In the genomic region with DNA sequence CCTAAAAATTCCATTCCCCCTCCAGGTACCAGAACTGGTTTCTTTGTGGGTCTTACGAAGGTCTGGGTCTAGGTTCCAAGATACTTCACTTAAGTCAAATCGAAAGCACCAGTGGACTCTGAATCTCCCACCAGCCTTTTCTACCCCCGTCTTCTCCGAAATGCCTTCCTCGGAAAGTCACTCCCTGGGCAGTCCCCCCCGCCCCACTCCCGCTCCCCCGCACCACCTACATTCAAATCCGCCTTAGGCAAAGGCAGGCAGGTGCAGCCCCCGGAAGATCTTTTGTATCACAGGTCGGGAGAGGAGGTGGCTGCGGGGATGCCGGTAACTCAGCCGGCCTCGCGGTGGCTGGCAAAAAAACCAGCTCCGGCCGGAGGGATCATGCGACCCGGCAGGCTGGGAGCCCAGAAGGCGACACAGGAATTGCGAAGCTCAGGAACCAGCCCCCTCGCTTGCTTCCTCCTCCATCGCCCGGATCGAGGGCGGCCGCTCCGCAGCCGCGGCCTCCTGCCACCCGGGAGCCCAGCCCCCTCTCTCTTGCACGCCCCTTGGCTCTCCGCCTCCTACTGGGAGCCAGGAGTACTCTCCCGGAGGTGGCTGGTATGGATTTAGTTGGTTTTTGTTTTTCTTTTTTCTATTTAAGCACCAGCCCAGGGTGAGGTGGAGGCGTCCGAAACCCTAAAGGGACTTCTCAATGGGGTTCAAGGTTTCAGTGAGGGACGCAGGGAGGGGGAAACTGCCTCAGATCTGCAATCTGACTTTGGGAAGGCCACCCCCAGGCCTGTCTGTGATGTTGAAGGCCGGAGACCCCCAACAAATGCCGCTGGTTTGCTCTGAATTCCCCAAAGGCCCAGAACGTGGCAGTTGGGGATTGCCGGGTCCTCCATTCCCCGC, we compare ENCODE assay signal across 8 cellular contexts. TPM values are rescaled to one million over a fixed set of nuclear protein-coding genes. Genes with fewer than 3 reads are reported as not detected.
A peak's percentile ranks its signal among the peaks of the same experiment; 100 is the strongest.
DNase-seq lines count a peak whose midpoint lies in the region; ATAC-seq and TF ChIP-seq lines count a peak whose summit lies in the region.

TSS of gene BCL2L1 (minus strand) at position 481 of the 894 bp plus-strand sequence. CDS start 650 bp downstream, outside the sequence.

- H4K8ac ChIP-seq in IMR-90 (ENCODE audit: low read depth in 2 of 2, low read length in 2 of 2), result peak within 1 kb of the TSS; percentile 82 to 96

- CTCF ChIA-PET in IMR-90 (lab: Yijun Ruan, JAX), result interaction anchor here (0.8 to 5.1 kb wide), 7 partner anchors 9 to 110 kb away, joined by 3 to 59 read pairs (median 7); no protein-coding TSS in a partner anchor
- CTCF ChIA-PET in Panc1 (lab: Charles Lee), result interaction anchor here (0.6 to 6.6 kb wide), 18 partner anchors 14 to 165 kb away, joined by 3 to 195 read pairs (median 5); partner anchors contain the start of genes ID1 and TPX2

- peak within 1 kb of the TSS; percentile 100 for H4K91ac ChIP-seq in IMR-90 (ENCODE audit: insufficient read depth, low read depth, low read length)

- peak within 1 kb of the TSS; percentile 99 for H2AK5ac ChIP-seq in IMR-90 (ENCODE audit: low read depth, low read length)

- H4K20me1 ChIP-seq in IMR-90 (ENCODE audit: insufficient read depth, low read length), result no peaks in the 10 kb centered on the region; the same call in 1 of the 2 replicates

- peak within 1 kb of the TSS; percentile 99 for H3K56ac ChIP-seq in IMR-90 (ENCODE audit: extremely low read depth, insufficient read depth, low read length)

- peak within 1 kb of the TSS; percentile 87 for H2BK5ac ChIP-seq in IMR-90 (ENCODE audit: low read depth, low read length, poor library complexity, severe bottlenecking)

- POLR2A ChIA-PET in IMR-90 (lab: Charles Lee; ENCODE audit: unreplicated experiment) (interaction anchor here (0.6 to 1.2 kb wide), 6 partner anchors 9 to 63 kb away, joined by 3 to 22 read pairs (median 4); no protein-coding TSS in a partner anchor), Panc1 (lab: Charles Lee) (interaction anchor here (0.6 to 3.6 kb wide), 10 partner anchors 9 to 263 kb away, joined by 3 to 21 read pairs (median 6); partner anchors contain the start of genes ID1 and TPX2)

- DNase-seq in IMR-90 (peak; percentile 82), Panc1 (ENCODE audit: low read depth, low spot score) (no peak)
- peak; percentile 85 to 87 for DNase-seq in activated T-cell treated with anti-CD3 and anti-CD28 coated beads, Interleukin-2, amount 50 U/mL, for 48 hours
- peak; percentile 69 to 86 for DNase-seq in stimulated activated CD8-positive, alpha-beta memory T cell treated with anti-CD3 and anti-CD28 coated beads, Interleukin-7, amount 100 ng/mL, for 48 hours (ENCODE audit: extremely low read depth in 1 of 2, low read depth in 1 of 2)

- H3K4me1 ChIP-seq in IMR-90 (ENCODE audit: control insufficient read depth, insufficient read depth, low read length) (peaks cover 21% of the 10 kb centered on the region), Panc1 (ENCODE audit: control insufficient read depth, insufficient read depth, low read length) (peaks cover 38% of the 10 kb centered on the region), muscle layer of duodenum (ENCODE audit: control insufficient read depth in 1 of 2, insufficient read depth in 2 of 2, low read length in 2 of 2) (peaks cover 32 to 38% of the 10 kb centered on the region in 2 donors)

- WGBS in IMR-90 (ENCODE audit: extremely low coverage in 2 of 2, insufficient read length in 1 of 2), 2 experiments, result 5% methylated on average over 11 of the region's 43 CpGs; no CpG with 5 or more reads in 1 of the 2 experiments

- H3K4me3 ChIP-seq in IMR-90 (ENCODE audit: insufficient read depth, low read depth, low read length) (peak within 1 kb of the TSS; percentile 75), Panc1 (ENCODE audit: low read depth in 2 of 2, low read length in 2 of 2) (peak within 1 kb of the TSS; percentile 60 to 85), muscle layer of duodenum (ENCODE audit: low read depth in 1 of 2, low read length in 2 of 2) (peak within 1 kb of the TSS; percentile 74 to 87)

- H3K4ac ChIP-seq in IMR-90 (ENCODE audit: low read depth, low read length), result peak within 1 kb of the TSS; percentile 100

- peak within 1 kb of the TSS; percentile 83 for H3K9ac ChIP-seq in IMR-90 (ENCODE audit: low read depth, low read length)

- H4K5ac ChIP-seq in IMR-90 (ENCODE audit: low read depth, low read length), result peak within 1 kb of the TSS; percentile 72

- in situ Hi-C loops in IMR-90 (cut with MboI; ENCODE audit: low sequenced_read_pairs), result loop anchor here (5.0 kb wide), 2 partner anchors 60 to 160 kb away; no protein-coding TSS in a partner anchor
- in situ Hi-C loops in Panc1 (cut with HindIII; ENCODE audit: low pct_unique_long_range_greater_than_20kb, low sequenced_read_pairs), result no loop called here

- peak within 1 kb of the TSS; percentile 97; the same call in 1 of the 3 replicates for H2BK15ac ChIP-seq in IMR-90 (ENCODE audit: low read depth, low read length)

- intact Hi-C loops in IMR-90 (cut with micrococcal nuclease) (loop anchor here (1.0 to 2.0 kb wide), 4 partner anchors 52 to 162 kb away; no protein-coding TSS in a partner anchor), Panc1 (cut with micrococcal nuclease; ENCODE audit: unreplicated experiment) (loop anchor here (2.0 to 5.0 kb wide), 3 partner anchors 45 to 160 kb away; no protein-coding TSS in a partner anchor)

- BruUV-seq in IMR-90 (replicated peaks; lab: Mats Ljungman, UMichigan), result no TSS peak
- TSS peak; percentile 94 for BruUV-seq in Panc1 (replicated peaks; lab: Mats Ljungman, UMichigan)

- peak within 1 kb of the TSS; percentile 96 for H3K23ac ChIP-seq in IMR-90 (ENCODE audit: low read depth, low read length)

- dilution Hi-C loops in IMR-90 (cut with HindIII; ENCODE audit: low sequenced_read_pairs, unreplicated experiment), result no loop called here

- peak within 1 kb of the TSS; percentile 97 for H3K27ac ChIP-seq in 22Rv1
- H3K27ac ChIP-seq in IMR-90 (ENCODE audit: insufficient read depth, low read length), result peak within 1 kb of the TSS; percentile 85
- H3K27ac ChIP-seq in Panc1 (ENCODE audit: low read length), result peak within 1 kb of the TSS; percentile 99
- H3K27ac ChIP-seq in muscle layer of duodenum (ENCODE audit: low read length), result peak within 1 kb of the TSS; percentile 99

- H3K27me3 ChIP-seq in IMR-90 (ENCODE audit: control insufficient read depth, insufficient read depth, low read length) (no peaks in the 10 kb centered on the region), Panc1 (ENCODE audit: control insufficient read depth, insufficient read depth, low read length) (no peaks in the 10 kb centered on the region), muscle layer of duodenum (ENCODE audit: low read depth, low read length) (no peaks in the 10 kb centered on the region)

- peak within 1 kb of the TSS; percentile 59 for H3K18ac ChIP-seq in IMR-90 (ENCODE audit: low read depth, low read length)

- H2BK120ac ChIP-seq in IMR-90 (ENCODE audit: low read depth, low read length), result peak within 1 kb of the TSS; percentile 90

- H3K9me1 ChIP-seq in IMR-90 (ENCODE audit: insufficient read depth, low read length), result peaks cover 18% of the 10 kb centered on the region

- H2AK9ac ChIP-seq in IMR-90 (replicated peaks; ENCODE audit: low read depth, low read length, poor library complexity), result peak within 1 kb of the TSS; percentile 100

- peak within 1 kb of the TSS; percentile 95 for H2AFZ ChIP-seq in IMR-90 (replicated peaks; ENCODE audit: low read length, poor library complexity)

- peak; percentile 66; the same call in 1 of the 2 replicates for TF ChIP-seq POLR2A in IMR-90 (IDR thresholded peaks at IDR 0.05; ENCODE audit: low read depth, low read length)

- H3K36me3 ChIP-seq in IMR-90 (ENCODE audit: control insufficient read depth, insufficient read depth, low read length) (peaks cover 21% of the 10 kb centered on the region), Panc1 (ENCODE audit: control insufficient read depth, insufficient read depth, low read length) (peaks cover 3% of the 10 kb centered on the region), muscle layer of duodenum (ENCODE audit: control insufficient read depth in 1 of 2, insufficient read depth in 2 of 2, low read length in 2 of 2) (peaks cover 6 to 21% of the 10 kb centered on the region in 2 donors)

- H3K4me2 ChIP-seq in IMR-90 (ENCODE audit: low read depth, low read length), result peak within 1 kb of the TSS; percentile 69

- H3K79me1 ChIP-seq in IMR-90 (ENCODE audit: low read depth in 1 of 2, low read length in 2 of 2), result peaks cover 16 to 51% of the 10 kb centered on the region in 2 experiments

- H2BK20ac ChIP-seq in IMR-90 (ENCODE audit: low read depth, low read length), result peak within 1 kb of the TSS; percentile 83

- peak within 1 kb of the TSS; percentile 98 for H3K14ac ChIP-seq in IMR-90 (replicated peaks; ENCODE audit: low read depth, low read length)

- peak; percentile 28 for ATAC-seq in GM18498 (IDR thresholded peaks at IDR 0.05; ENCODE audit: unreplicated experiment)
- peak; percentile 67 for ATAC-seq in IMR-90 (ENCODE audit: low read depth)
- peak; percentile 75 for ATAC-seq in Panc1
- peak; percentile 57 for ATAC-seq in esophagus mucosa

- TF ChIP-seq CTCF in 22Rv1 (IDR thresholded peaks at IDR 0.05) (peak; percentile 69), IMR-90 (conservative IDR thresholded peaks at IDR 0.05; ENCODE audit: low read depth, low read length) (peak; percentile 82), Panc1 (IDR thresholded peaks at IDR 0.05) (peak; percentile 82)

- TF ChIP-seq RAD21 in IMR-90 (IDR thresholded peaks at IDR 0.05; ENCODE audit: low read length), result peak; percentile 70

- no peaks in the 10 kb centered on the region for H3K9me3 ChIP-seq in IMR-90 (ENCODE audit: control insufficient read depth, insufficient read depth, low read length)
- H3K9me3 ChIP-seq in Panc1 (ENCODE audit: control insufficient read depth, insufficient read depth, low read depth, low read length), result no peaks in the 10 kb centered on the region
- no peaks in the 10 kb centered on the region for H3K9me3 ChIP-seq in muscle layer of duodenum (ENCODE audit: control insufficient read depth in 1 of 2, low read length in 2 of 2)

TF ChIP-seq in IMR-90, 13 proteins besides CTCF, POLR2A, EP300 and RAD21:
- 0 out of 2 replicates have a peak, but pooled peaks have one; percentile 75 for TF ChIP-seq CHD1 (IDR thresholded peaks at IDR 0.05; ENCODE audit: low read depth, low read length)
- peak; percentile 61; the same call in 1 of the 2 replicates for TF ChIP-seq MXI1 (IDR thresholded peaks at IDR 0.05; ENCODE audit: borderline replicate concordance, low read depth, low read length)
- TF ChIP-seq RFX5 (IDR thresholded peaks at IDR 0.05; ENCODE audit: low read depth, low read length), result no peak
- TF ChIP-seq MAZ (IDR thresholded peaks at IDR 0.05; ENCODE audit: borderline replicate concordance, low read depth, low read length), result peak; percentile 71
- TF ChIP-seq SMC3 (IDR thresholded peaks at IDR 0.05; ENCODE audit: low read depth, low read length), result peak; percentile 71

RNA-seq across cellular contexts. Expression of gene BCL2L1, which starts in this region (rescaled TPM):
- total RNA-seq in IMR-90 (2012; rRNA removed) (41.9 and 45.5 TPM in 2 replicates), Panc1 (2021; ENCODE audit: unreplicated experiment) (150 TPM), esophagus mucosa (76.6 TPM)
- polyA plus RNA-seq in IMR-90 (2012; rRNA removed), result 40.2 and 41.9 TPM in 2 replicates
- 44.9 and 47.2 TPM in 2 replicates for polyA plus RNA-seq in IMR-90 (2012; cell fraction: cytosol; rRNA removed)
- polyA plus RNA-seq in IMR-90 (2012; cell fraction: nucleus; rRNA removed; ENCODE audit: low replicate concordance), result 22.6 and 23.8 TPM in 2 replicates
- 127 TPM for polyA plus RNA-seq in Panc1 (2012; ENCODE audit: insufficient read length)
